9 cellular contexts compared by ENCODE assay signal in the genomic region with DNA sequence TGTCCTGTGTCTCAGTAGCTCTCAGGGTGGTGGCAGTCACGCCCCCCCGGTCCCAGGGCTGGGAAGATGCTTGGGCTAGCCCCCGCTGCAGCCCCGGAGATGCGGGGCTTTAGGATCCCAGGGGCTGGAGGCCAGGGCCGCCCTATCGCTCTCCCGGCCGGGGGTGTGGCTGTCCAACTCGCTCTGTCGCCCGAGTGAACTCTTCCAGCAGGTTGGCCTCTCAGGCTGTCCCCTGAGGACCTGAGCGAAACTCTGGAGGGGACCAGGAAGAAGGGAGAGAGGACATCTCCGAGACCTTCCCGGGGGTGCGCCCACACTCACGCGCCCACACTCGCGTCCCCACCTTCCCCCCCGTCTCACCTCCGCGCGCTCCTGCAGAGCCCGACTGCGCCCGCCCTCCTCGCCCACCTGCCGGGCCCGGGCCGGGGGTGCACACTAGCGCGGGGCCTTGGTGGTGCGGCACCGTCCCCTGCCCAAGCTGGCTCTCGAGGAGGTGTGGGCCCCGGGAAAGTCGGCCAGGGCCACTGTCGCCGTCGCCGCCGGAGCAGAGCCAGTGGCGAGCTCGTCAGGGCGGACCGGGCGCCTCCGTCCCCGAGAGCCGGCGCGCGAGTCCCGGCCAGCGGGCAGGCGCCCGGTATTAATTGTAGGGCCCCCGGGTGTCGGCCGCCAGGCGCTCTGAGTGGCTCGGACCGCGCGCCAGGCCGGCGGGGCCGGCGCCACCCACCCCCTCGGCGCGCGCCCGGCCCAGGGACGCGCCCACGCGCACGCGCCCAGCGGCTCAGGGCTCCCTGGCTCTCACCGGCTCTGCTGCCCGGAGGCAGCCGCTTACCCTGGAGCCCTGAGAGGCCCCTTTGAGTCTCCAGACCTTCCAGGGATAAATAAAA.
A peak's percentile ranks its signal among the peaks of the same experiment; 100 is the strongest.
DNase-seq lines count a peak whose midpoint lies in the region; ATAC-seq, FAIRE-seq and TF ChIP-seq lines count a peak whose summit lies in the region.
"Had no signal": no experiment of that assay in that cellular context is flagged by ENCODE, and none has a peak within 500 bp of the region (broad histone marks: within the 10 kb centered on the region; RNA-seq: fewer than 3 reads in every experiment).

No MANE protein-coding gene starts in this region.

- H3K4me1 ChIP-seq in Karpas-422 (ENCODE audit: low read length): no peaks in the 10 kb centered on the region

- H3K4me3 ChIP-seq in neural cell (ENCODE audit: low read length): peak overlapping the region; percentile 95
- H3K4me3 ChIP-seq in Karpas-422 (ENCODE audit: low read length): no peak overlapping the region

- no peaks in the 10 kb centered on the region for H3K36me3 ChIP-seq in neural cell (ENCODE audit: insufficient read depth, low read length)
- no peaks in the 10 kb centered on the region for H3K36me3 ChIP-seq in Karpas-422 (ENCODE audit: insufficient read depth, low read length)

- CTCF ChIA-PET in GM10248 (lab: Yijun Ruan, JAX): interaction anchor here (0.6 to 2.0 kb wide), 6 partner anchors 10 to 44 kb away, joined by 3 to 7 read pairs (median 4); no protein-coding TSS in a partner anchor

- peaks cover 10% of the 10 kb centered on the region for H3F3A ChIP-seq in neural cell (ENCODE audit: insufficient read depth, low read length, poor library complexity, severe bottlenecking)

- DNase-seq in GM10248 (ENCODE audit: extremely low spot score) (peak; percentile 19), NCI-H510A (lab: John Stamatoyannopoulos, UW) (peak; percentile 62), frontal cortex (ENCODE audit: low spot score in 2 of 2) (peak; percentile 67 to 81), Karpas-422 (no peak), KG1 (lab: John Stamatoyannopoulos, UW) (no peak)
- peak; percentile 3 for DNase-seq in activated effector memory CD4-positive, alpha-beta T cell treated with Interleukin-2 at 50 U/mL for 16 hours

- no peak for FAIRE-seq in frontal cortex (lab: Jason Lieb, UNC)
- FAIRE-seq: TTC549 had no signal

- H3K27ac ChIP-seq in neural cell (ENCODE audit: low read length) (no peak overlapping the region), Karpas-422 (ENCODE audit: low read length) (no peak overlapping the region)

- ATAC-seq in HG02623 (IDR thresholded peaks at IDR 0.05; ENCODE audit: unreplicated experiment): no peak

- TF ChIP-seq CTCF in GM10248 (IDR thresholded peaks at IDR 0.05; ENCODE audit: control extremely low read depth, extremely low read depth, low read depth, missing control alignments) (no peak), neural cell (IDR thresholded peaks at IDR 0.05; ENCODE audit: poor library complexity, severe bottlenecking) (no peak)

- H3K9ac ChIP-seq in neural cell (ENCODE audit: low read length) (peak overlapping the region; percentile 75), Karpas-422 (ENCODE audit: low read length) (no peak overlapping the region)

- POLR2A ChIA-PET in GM10248 (lab: Yijun Ruan, JAX): no interaction called here

- H3K4me2 ChIP-seq in neural cell (ENCODE audit: low read length): peak overlapping the region; percentile 88
- no peak overlapping the region for H3K4me2 ChIP-seq in Karpas-422 (ENCODE audit: low read depth, low read length, poor library complexity, severe bottlenecking)

- H2AFZ ChIP-seq in neural cell (ENCODE audit: low read depth, low read length) (peak overlapping the region; percentile 60), Karpas-422 (ENCODE audit: low read length) (no peak overlapping the region)

- no peak for TF ChIP-seq EP300 in neural cell (conservative IDR thresholded peaks at IDR 0.05; ENCODE audit: poor library complexity, severe bottlenecking)

- H3K9me2 ChIP-seq in neural cell (ENCODE audit: insufficient read depth, low read length): no peaks in the 10 kb centered on the region
- no peaks in the 10 kb centered on the region for H3K9me2 ChIP-seq in Karpas-422 (replicated peaks; ENCODE audit: insufficient read depth, low read length)

- peaks cover 3% of the 10 kb centered on the region for H3K27me3 ChIP-seq in neural cell (ENCODE audit: insufficient read depth, low read depth, low read length)
- no peaks in the 10 kb centered on the region for H3K27me3 ChIP-seq in Karpas-422 (ENCODE audit: low read length)

- H3K79me2 ChIP-seq in neural cell (replicated peaks; ENCODE audit: insufficient read depth, low read length) (peaks cover 33% of the 10 kb centered on the region), Karpas-422 (ENCODE audit: low read length) (no peaks in the 10 kb centered on the region)

- H4K20me1 ChIP-seq in neural cell (ENCODE audit: insufficient read depth) (no peaks in the 10 kb centered on the region), Karpas-422 (ENCODE audit: insufficient read depth, low read depth, low read length) (no peaks in the 10 kb centered on the region)

- TF ChIP-seq RAD21 in neural cell (conservative IDR thresholded peaks at IDR 0.05): no peak

- H3K9me3 ChIP-seq in neural cell (ENCODE audit: low read length) (no peaks in the 10 kb centered on the region), Karpas-422 (ENCODE audit: low read length) (no peaks in the 10 kb centered on the region)

TF ChIP-seq in neural cell, 6 proteins besides CTCF, POLR2A, EP300 and RAD21:
- TF ChIP-seq POLR2AphosphoS5 (IDR thresholded peaks at IDR 0.05) (peak; percentile 27), EZH2 (IDR thresholded peaks at IDR 0.05; ENCODE audit: borderline replicate concordance, insufficient read depth, low read length, poor library complexity, severe bottlenecking) (no peak), REST (IDR thresholded peaks at IDR 0.05; ENCODE audit: borderline replicate concordance) (no peak), TAF1 (IDR thresholded peaks at IDR 0.05; ENCODE audit: low read depth) (no peak), SMC3 (conservative IDR thresholded peaks at IDR 0.05; ENCODE audit: poor library complexity) (no peak), MXI1 (conservative IDR thresholded peaks at IDR 0.05; ENCODE audit: poor library complexity, severe bottlenecking) (peak; percentile 10)

Comparison
In these comparisons a context has a peak if more than half of its experiments do, and no peak if none do; other contexts are left out.
1. DNase-seq: peak in GM10248 (single experiment), NCI-H510A (single experiment), activated effector memory CD4-positive, alpha-beta T cell treated with Interleukin-2 at 50 U/mL for 16 hours (single experiment) and frontal cortex (2 of 2); none in Karpas-422 (single experiment) and KG1 (single experiment).